8 cellular contexts compared by ENCODE assay signal in the genomic region with DNA sequence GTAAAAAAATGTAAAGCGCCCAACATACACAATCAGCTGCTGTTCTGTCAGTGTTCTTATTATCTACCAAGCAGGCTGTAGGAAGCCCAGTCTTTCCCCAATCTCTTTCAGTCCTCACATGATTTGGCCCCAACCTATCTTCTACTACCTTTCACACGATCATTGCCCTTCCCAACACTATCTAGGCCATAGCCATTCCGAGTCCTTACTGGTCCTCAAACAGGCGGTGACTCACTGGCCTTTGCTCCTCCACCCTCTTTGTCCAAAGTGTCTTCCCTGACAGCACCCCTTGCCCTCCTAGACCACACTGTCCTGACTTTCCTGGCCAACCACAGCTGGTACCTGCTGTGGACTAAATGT. TPM values are rescaled to one million over a fixed set of nuclear protein-coding genes. Genes with fewer than 3 reads are reported as not detected.
DNase-seq lines count a peak whose midpoint lies in the region; TF ChIP-seq lines count a peak whose summit lies in the region.

No MANE protein-coding gene starts in this region.

- 94% methylated on average over 4 of the region's 4 CpGs for WGBS in esophagus muscularis mucosa

- H3K27me3 ChIP-seq in SJSA1 (replicated peaks) (no peaks in the 10 kb centered on the region), esophagus muscularis mucosa (no peaks in the 10 kb centered on the region), rectal smooth muscle tissue (ENCODE audit: control insufficient read depth, insufficient read depth, low read length) (no peaks in the 10 kb centered on the region)

- intact Hi-C loops in esophagus muscularis mucosa (cut with DNase I): loop anchor here (5.0 kb wide), 1 partner anchor 66 kb away; no protein-coding TSS in a partner anchor

- H3K27ac ChIP-seq in SJSA1 (peak overlapping the region; percentile 67; the same call in 1 of the 2 replicates), esophagus muscularis mucosa (replicated peaks in 1 of 4) (peak overlapping the region; percentile 84 to 93 (median 88)), rectal smooth muscle tissue (ENCODE audit: low read depth, low read length) (peak overlapping the region; percentile 88)

- no peak for TF ChIP-seq EP300 in esophagus muscularis mucosa (IDR thresholded peaks at IDR 0.05)

- TF ChIP-seq CTCF in GM12865 (IDR thresholded peaks at IDR 0.05; ENCODE audit: insufficient read depth, low read depth, low read length, missing control alignments) (no peak), esophagus muscularis mucosa (IDR thresholded peaks at IDR 0.05) (no peak)

- H3K4me3 ChIP-seq in GM12865 (ENCODE audit: low read depth, low read length) (peak overlapping the region; percentile 90), SJSA1 (no peak overlapping the region), esophagus muscularis mucosa (peak overlapping the region; percentile 70 to 93 (median 80)), rectal smooth muscle tissue (ENCODE audit: low read length) (peak overlapping the region; percentile 83)

- H3K4me1 ChIP-seq in SJSA1 (replicated peaks) (peaks cover 8% of the 10 kb centered on the region), esophagus muscularis mucosa (peaks cover 15 to 42% (median 33%) of the 10 kb centered on the region in 4 donors), rectal smooth muscle tissue (ENCODE audit: control insufficient read depth, insufficient read depth, low read length) (peaks cover 10% of the 10 kb centered on the region)

- H3K36me3 ChIP-seq in SJSA1 (peaks cover 8% of the 10 kb centered on the region; the same call in 1 of the 2 replicates), esophagus muscularis mucosa (peaks cover 0 to under 1% (median 0%) of the 10 kb centered on the region in 4 donors), rectal smooth muscle tissue (ENCODE audit: control insufficient read depth, insufficient read depth, low read length) (no peaks in the 10 kb centered on the region)

- H3K9me3 ChIP-seq in SJSA1 (replicated peaks) (no peaks in the 10 kb centered on the region), esophagus muscularis mucosa (no peaks in the 10 kb centered on the region)

- no peak for DNase-seq in GM12865 (ENCODE audit: low read depth)
- no peak for DNase-seq in SJSA1 (ENCODE audit: low read depth in 1 of 2, low spot score in 2 of 2)
- DNase-seq in esophagus muscularis mucosa (ENCODE audit: extremely low spot score): no peak
- no peak for DNase-seq in DMS53 (lab: John Stamatoyannopoulos, UW)
- DNase-seq in iPS-NIHi11 (ENCODE audit: low spot score): no peak
- no peak for DNase-seq in NCI-H2107 (lab: John Stamatoyannopoulos, UW)
- DNase-seq in kidney tubule cell (ENCODE audit: low spot score): no peak

- TF ChIP-seq POLR2A in esophagus muscularis mucosa (IDR thresholded peaks at IDR 0.05; ENCODE audit: low read depth): no peak

- peak overlapping the region; percentile 2 for H3K9ac ChIP-seq in rectal smooth muscle tissue (ENCODE audit: low read length)

RNA-seq across cellular contexts. Expression of a gene that starts 0.9 kb away (rescaled TPM):
- 12.9 and 18.0 TPM in 2 replicates for total RNA-seq in SJSA1 (2014; rRNA removed; shearing (Covaris generic))
- 10 to 100 TPM in 1 of 4 donors, 1 to 10 TPM in 3; 6.8 to 10.3 (median 9.0) TPM for total RNA-seq in esophagus muscularis mucosa

RNA-seq across cellular contexts. Expression of a gene that starts 29.9 kb away (rescaled TPM):
- total RNA-seq in SJSA1 (2014; rRNA removed; shearing (Covaris generic)): 0.03 and 1.00 TPM in 2 replicates
- 10 to 100 TPM in 3 of 4 donors, 1 to 10 TPM in 1; 7.0 to 16.7 (median 12.4) TPM for total RNA-seq in esophagus muscularis mucosa
